Comparison of ENCODE assay signal across 8 cellular contexts in the genomic region with DNA sequence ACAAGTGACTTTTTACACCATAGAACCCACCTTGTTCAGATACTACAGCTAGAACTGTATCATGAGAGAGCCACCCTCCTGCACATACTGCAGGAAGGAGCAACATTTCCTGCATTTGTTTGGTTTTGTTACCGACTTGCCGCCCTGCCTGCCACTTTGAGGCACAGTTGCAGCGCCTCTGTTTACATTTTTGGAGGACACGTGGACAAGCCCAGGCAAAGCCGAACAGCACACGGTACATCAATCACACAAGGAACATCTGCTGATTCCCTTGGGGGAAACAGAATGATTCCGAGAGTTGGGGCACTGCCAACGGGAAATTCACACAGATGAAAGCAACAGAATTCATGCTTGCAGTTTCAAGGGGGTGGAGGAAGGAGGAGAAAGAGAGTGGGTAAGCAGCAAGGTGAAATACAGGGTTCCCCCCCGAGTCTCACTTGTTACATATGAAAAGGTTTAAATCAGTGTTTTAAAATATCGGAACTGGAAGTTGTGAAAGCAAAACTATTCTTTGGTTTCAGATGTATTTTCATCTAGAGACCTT.
A peak's percentile ranks its signal among the peaks of the same experiment; 100 is the strongest.
DNase-seq lines count a peak whose midpoint lies in the region; ATAC-seq, FAIRE-seq and TF ChIP-seq lines count a peak whose summit lies in the region.

No MANE protein-coding gene starts in this region.

- DNase-seq in CD4-positive, CD25-positive, alpha-beta regulatory T cell = peak; percentile 29 to 80 (median 57)
- DNase-seq in GM19239 (ENCODE audit: insufficient read length, low spot score) (peak; percentile 10), NCI-H748 treated with DMSO at 0.1 percent for 48 hours (lab: John Stamatoyannopoulos, UW) (peak; percentile 89), foreskin melanocyte (peak; percentile 65), progenitor cell of endocrine pancreas (ENCODE audit: low spot score, unreplicated experiment) (no peak), GOT3 (lab: John Stamatoyannopoulos, UW) (no peak)
- DNase-seq in activated effector memory CD4-positive, alpha-beta T cell treated with Interleukin-2 at 50 U/mL for 16 hours = peak; percentile 41

- no peaks in the 10 kb centered on the region for H3K36me3 ChIP-seq in CD4-positive, CD25-positive, alpha-beta regulatory T cell (ENCODE audit: control insufficient read depth, insufficient read depth, low read length)

- peaks cover 0 to 4% (median 0%) of the 10 kb centered on the region in 7 donors for H3K9me3 Mint-ChIP-seq in CD4-positive, CD25-positive, alpha-beta regulatory T cell
- H3K9me3 Mint-ChIP-seq in progenitor cell of endocrine pancreas (ENCODE audit: low read depth) = no peaks in the 10 kb centered on the region

- no peaks in the 10 kb centered on the region for H3K27me3 ChIP-seq in CD4-positive, CD25-positive, alpha-beta regulatory T cell (ENCODE audit: control insufficient read depth, insufficient read depth, low read length)

- peaks cover 3% of the 10 kb centered on the region for H3K36me3 Mint-ChIP-seq in CD4-positive, CD25-positive, alpha-beta regulatory T cell
- no peaks in the 10 kb centered on the region for H3K36me3 Mint-ChIP-seq in progenitor cell of endocrine pancreas (ENCODE audit: insufficient read depth)

- TF ChIP-seq CTCF in progenitor cell of endocrine pancreas (IDR thresholded peaks at IDR 0.05; ENCODE audit: unreplicated experiment) = no peak

- peak overlapping the region; percentile 88 to 98 (median 92) for H3K4me3 Mint-ChIP-seq in CD4-positive, CD25-positive, alpha-beta regulatory T cell
- peak overlapping the region; percentile 60 for H3K4me3 Mint-ChIP-seq in progenitor cell of endocrine pancreas (ENCODE audit: low read depth)

- no peaks in the 10 kb centered on the region for H3K9me3 ChIP-seq in CD4-positive, CD25-positive, alpha-beta regulatory T cell (ENCODE audit: control insufficient read depth in 2 of 2, low read length in 2 of 2)

- peak; percentile 96 for FAIRE-seq in GM19239 (lab: Jason Lieb, UNC)

- H3K4me1 Mint-ChIP-seq in CD4-positive, CD25-positive, alpha-beta regulatory T cell = peaks cover 52 to 95% (median 76%) of the 10 kb centered on the region in 4 donors
- H3K4me1 Mint-ChIP-seq in progenitor cell of endocrine pancreas (ENCODE audit: low read depth) = peaks cover 33% of the 10 kb centered on the region

- peak; percentile 28 to 47 for ATAC-seq in CD4-positive, CD25-positive, alpha-beta regulatory T cell (ENCODE audit: low read depth in 2 of 2)
- peak; percentile 81 for ATAC-seq in HG03342 (IDR thresholded peaks at IDR 0.05; ENCODE audit: unreplicated experiment)

- H3K27ac ChIP-seq in CD4-positive, CD25-positive, alpha-beta regulatory T cell (ENCODE audit: insufficient read depth, low read length, poor library complexity, severe bottlenecking) = peak overlapping the region; percentile 77

- peak overlapping the region; percentile 86 for H3K4me3 ChIP-seq in CD4-positive, CD25-positive, alpha-beta regulatory T cell (ENCODE audit: low read depth, low read length)

- H3K27me3 Mint-ChIP-seq in CD4-positive, CD25-positive, alpha-beta regulatory T cell = no peaks in the 10 kb centered on the region
- no peaks in the 10 kb centered on the region for H3K27me3 Mint-ChIP-seq in progenitor cell of endocrine pancreas

- peak overlapping the region; percentile 98 to 100 (median 98) for H3K27ac Mint-ChIP-seq in CD4-positive, CD25-positive, alpha-beta regulatory T cell
- H3K27ac Mint-ChIP-seq in progenitor cell of endocrine pancreas = peak overlapping the region; percentile 92

- peaks cover 89% of the 10 kb centered on the region for H3K4me1 ChIP-seq in CD4-positive, CD25-positive, alpha-beta regulatory T cell (ENCODE audit: control insufficient read depth, insufficient read depth, low read length, poor library complexity, severe bottlenecking)

Comparison
In these comparisons a context has a peak if more than half of its experiments do, and no peak if none do; other contexts are left out.
1. DNase-seq: peak in CD4-positive, CD25-positive, alpha-beta regulatory T cell (3 of 3), GM19239 (single experiment), NCI-H748 treated with DMSO at 0.1 percent for 48 hours (single experiment), activated effector memory CD4-positive, alpha-beta T cell treated with Interleukin-2 at 50 U/mL for 16 hours (single experiment) and foreskin melanocyte (single experiment); none in progenitor cell of endocrine pancreas (single experiment) and GOT3 (single experiment).